Comparison of ENCODE assay signal across 1 cellular context in the genomic region with DNA sequence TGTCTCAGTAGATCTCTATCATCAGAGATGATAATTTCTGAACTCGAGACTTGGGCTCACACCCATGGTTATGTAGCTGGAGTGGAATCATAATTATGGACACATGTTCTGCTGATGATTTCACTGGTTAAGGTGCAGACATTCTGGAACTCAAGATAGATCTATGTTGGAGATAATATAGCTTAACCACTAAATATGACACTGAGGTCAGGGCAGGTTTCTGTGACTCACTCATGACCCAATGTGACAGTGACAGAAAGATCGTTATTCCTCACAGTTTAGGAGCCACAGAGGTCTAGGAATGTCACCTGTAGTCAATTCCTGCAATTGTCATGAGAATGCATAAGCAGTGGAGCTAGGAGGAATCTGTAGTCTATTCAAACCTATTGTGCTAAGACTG.
TF ChIP-seq lines count a peak whose summit lies in the region.

No MANE protein-coding gene starts in this region.

TF ChIP-seq in GM12878, 131 proteins besides CTCF, POLR2A, EP300 and RAD21 (continued from another document and continues in another):
- TF ChIP-seq TAF1 (IDR thresholded peaks at IDR 0.05; ENCODE audit: borderline replicate concordance, low read depth, low read length) (no peak), DPF2 (IDR thresholded peaks at IDR 0.05) (peak; percentile 38; the same call in 1 of the 2 replicates), ZZZ3 (IDR thresholded peaks at IDR 0.05; ENCODE audit: control insufficient read depth, insufficient read length, low read depth) (no peak), PML (IDR thresholded peaks at IDR 0.05; ENCODE audit: low read length) (no peak), HCFC1 (IDR thresholded peaks at IDR 0.05; ENCODE audit: low read length) (no peak), SPI1 (IDR thresholded peaks at IDR 0.05; ENCODE audit: borderline replicate concordance, insufficient read depth, low read depth, low read length) (no peak), IKZF1 (conservative IDR thresholded peaks at IDR 0.05) (peak; percentile 65), SP1 (IDR thresholded peaks at IDR 0.05; ENCODE audit: low read depth, low read length) (no peak), ATF7 (IDR thresholded peaks at IDR 0.05; ENCODE audit: low read depth) (peak; percentile 51; the same call in 1 of the 2 replicates), GABPA (IDR thresholded peaks at IDR 0.05; ENCODE audit: low read depth) (no peak), CREB1 (IDR thresholded peaks at IDR 0.05; ENCODE audit: low read depth) (0 out of 2 replicates have a peak, but pooled peaks have one; percentile 33), RUNX3 (IDR thresholded peaks at IDR 0.05; ENCODE audit: low read length) (peak; percentile 91), EED (IDR thresholded peaks at IDR 0.05; ENCODE audit: low read depth) (0 out of 2 replicates have a peak, but pooled peaks have one; percentile 51), SREBF2 (IDR thresholded peaks at IDR 0.05; ENCODE audit: low read length) (no peak), CHD1 (IDR thresholded peaks at IDR 0.05; ENCODE audit: low read depth, low read length) (no peak), SRF (IDR thresholded peaks at IDR 0.05; ENCODE audit: low read depth in 2 of 2, low read length in 2 of 2) (no peak), TBL1XR1 (IDR thresholded peaks at IDR 0.05; ENCODE audit: low read depth, low read length) (no peak), JUND (IDR thresholded peaks at IDR 0.05; ENCODE audit: low read depth, low read length) (no peak), CEBPB (IDR thresholded peaks at IDR 0.05; ENCODE audit: borderline replicate concordance in 1 of 2, low read depth in 2 of 2, low read length in 2 of 2) (no peak), RCOR1 (conservative IDR thresholded peaks at IDR 0.05; ENCODE audit: low read depth, low read length) (no peak), CHD2 (IDR thresholded peaks at IDR 0.05; ENCODE audit: borderline replicate concordance, low read depth, low read length) (no peak), SREBF1 (IDR thresholded peaks at IDR 0.05; ENCODE audit: low read length) (no peak), SMC3 (IDR thresholded peaks at IDR 0.05; ENCODE audit: borderline replicate concordance, low read length) (no peak), POLR2AphosphoS5 (IDR thresholded peaks at IDR 0.05; ENCODE audit: low read length) (no peak), JUNB (IDR thresholded peaks at IDR 0.05) (peak; percentile 46), MYB (IDR thresholded peaks at IDR 0.05; ENCODE audit: borderline replicate concordance, low read depth, low read length) (no peak), SMAD5 (IDR thresholded peaks at IDR 0.05; ENCODE audit: low read depth) (no peak), FOXK2 (IDR thresholded peaks at IDR 0.05) (no peak), BHLHE40 (IDR thresholded peaks at IDR 0.05; ENCODE audit: borderline replicate concordance in 1 of 2, low read depth in 2 of 2, low read length in 1 of 2) (peak; percentile 35 to 60; a peak in 1 of 4 replicates), RELA (IDR thresholded peaks at IDR 0.05; ENCODE audit: borderline replicate concordance, partially characterized antibody) (no peak), NR2C2 (IDR thresholded peaks at IDR 0.05; ENCODE audit: borderline replicate concordance, control insufficient read depth, insufficient read length, low read depth) (no peak), NFYA (IDR thresholded peaks at IDR 0.05; ENCODE audit: borderline replicate concordance, low read depth, low read length) (no peak), EGR1 (IDR thresholded peaks at IDR 0.05; ENCODE audit: borderline replicate concordance in 1 of 2, low read depth in 2 of 2, low read length in 2 of 2) (no peak), CHD4 (IDR thresholded peaks at IDR 0.05) (no peak), MTA2 (IDR thresholded peaks at IDR 0.05; ENCODE audit: low read depth) (peak; percentile 78), TARDBP (IDR thresholded peaks at IDR 0.05; ENCODE audit: borderline replicate concordance) (no peak), FOXM1 (IDR thresholded peaks at IDR 0.05; ENCODE audit: low read depth, low read length) (peak; percentile 41; the same call in 1 of the 2 replicates), TCF3 (IDR thresholded peaks at IDR 0.05; ENCODE audit: borderline replicate concordance, insufficient read depth, low read depth, low read length) (no peak), ZNF207 (IDR thresholded peaks at IDR 0.05; ENCODE audit: borderline replicate concordance) (no peak)
- TF ChIP-seq, protein P1, sequence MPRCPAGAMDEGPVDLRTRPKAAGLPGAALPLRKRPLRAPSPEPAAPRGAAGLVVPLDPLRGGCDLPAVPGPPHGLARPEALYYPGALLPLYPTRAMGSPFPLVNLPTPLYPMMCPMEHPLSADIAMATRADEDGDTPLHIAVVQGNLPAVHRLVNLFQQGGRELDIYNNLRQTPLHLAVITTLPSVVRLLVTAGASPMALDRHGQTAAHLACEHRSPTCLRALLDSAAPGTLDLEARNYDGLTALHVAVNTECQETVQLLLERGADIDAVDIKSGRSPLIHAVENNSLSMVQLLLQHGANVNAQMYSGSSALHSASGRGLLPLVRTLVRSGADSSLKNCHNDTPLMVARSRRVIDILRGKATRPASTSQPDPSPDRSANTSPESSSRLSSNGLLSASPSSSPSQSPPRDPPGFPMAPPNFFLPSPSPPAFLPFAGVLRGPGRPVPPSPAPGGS (IDR thresholded peaks at IDR 0.05; ENCODE audit: borderline replicate concordance, insufficient read depth, low read depth, low read length, poor library complexity, severe bottlenecking): no peak
- TF ChIP-seq, protein P2, sequence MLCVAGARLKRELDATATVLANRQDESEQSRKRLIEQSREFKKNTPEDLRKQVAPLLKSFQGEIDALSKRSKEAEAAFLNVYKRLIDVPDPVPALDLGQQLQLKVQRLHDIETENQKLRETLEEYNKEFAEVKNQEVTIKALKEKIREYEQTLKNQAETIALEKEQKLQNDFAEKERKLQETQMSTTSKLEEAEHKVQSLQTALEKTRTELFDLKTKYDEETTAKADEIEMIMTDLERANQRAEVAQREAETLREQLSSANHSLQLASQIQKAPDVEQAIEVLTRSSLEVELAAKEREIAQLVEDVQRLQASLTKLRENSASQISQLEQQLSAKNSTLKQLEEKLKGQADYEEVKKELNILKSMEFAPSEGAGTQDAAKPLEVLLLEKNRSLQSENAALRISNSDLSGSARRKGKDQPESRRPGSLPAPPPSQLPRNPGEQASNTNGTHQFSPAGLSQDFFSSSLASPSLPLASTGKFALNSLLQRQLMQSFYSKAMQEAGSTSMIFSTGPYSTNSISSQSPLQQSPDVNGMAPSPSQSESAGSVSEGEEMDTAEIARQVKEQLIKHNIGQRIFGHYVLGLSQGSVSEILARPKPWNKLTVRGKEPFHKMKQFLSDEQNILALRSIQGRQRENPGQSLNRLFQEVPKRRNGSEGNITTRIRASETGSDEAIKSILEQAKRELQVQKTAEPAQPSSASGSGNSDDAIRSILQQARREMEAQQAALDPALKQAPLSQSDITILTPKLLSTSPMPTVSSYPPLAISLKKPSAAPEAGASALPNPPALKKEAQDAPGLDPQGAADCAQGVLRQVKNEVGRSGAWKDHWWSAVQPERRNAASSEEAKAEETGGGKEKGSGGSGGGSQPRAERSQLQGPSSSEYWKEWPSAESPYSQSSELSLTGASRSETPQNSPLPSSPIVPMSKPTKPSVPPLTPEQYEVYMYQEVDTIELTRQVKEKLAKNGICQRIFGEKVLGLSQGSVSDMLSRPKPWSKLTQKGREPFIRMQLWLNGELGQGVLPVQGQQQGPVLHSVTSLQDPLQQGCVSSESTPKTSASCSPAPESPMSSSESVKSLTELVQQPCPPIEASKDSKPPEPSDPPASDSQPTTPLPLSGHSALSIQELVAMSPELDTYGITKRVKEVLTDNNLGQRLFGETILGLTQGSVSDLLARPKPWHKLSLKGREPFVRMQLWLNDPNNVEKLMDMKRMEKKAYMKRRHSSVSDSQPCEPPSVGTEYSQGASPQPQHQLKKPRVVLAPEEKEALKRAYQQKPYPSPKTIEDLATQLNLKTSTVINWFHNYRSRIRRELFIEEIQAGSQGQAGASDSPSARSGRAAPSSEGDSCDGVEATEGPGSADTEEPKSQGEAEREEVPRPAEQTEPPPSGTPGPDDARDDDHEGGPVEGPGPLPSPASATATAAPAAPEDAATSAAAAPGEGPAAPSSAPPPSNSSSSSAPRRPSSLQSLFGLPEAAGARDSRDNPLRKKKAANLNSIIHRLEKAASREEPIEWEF (IDR thresholded peaks at IDR 0.05; ENCODE audit: insufficient replicate concordance, low read depth, low read length): no peak
- TF ChIP-seq, protein P3, sequence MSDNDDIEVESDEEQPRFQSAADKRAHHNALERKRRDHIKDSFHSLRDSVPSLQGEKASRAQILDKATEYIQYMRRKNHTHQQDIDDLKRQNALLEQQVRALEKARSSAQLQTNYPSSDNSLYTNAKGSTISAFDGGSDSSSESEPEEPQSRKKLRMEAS (IDR thresholded peaks at IDR 0.05; ENCODE audit: low read depth, low read length): no peak
- TF ChIP-seq, protein P4, sequence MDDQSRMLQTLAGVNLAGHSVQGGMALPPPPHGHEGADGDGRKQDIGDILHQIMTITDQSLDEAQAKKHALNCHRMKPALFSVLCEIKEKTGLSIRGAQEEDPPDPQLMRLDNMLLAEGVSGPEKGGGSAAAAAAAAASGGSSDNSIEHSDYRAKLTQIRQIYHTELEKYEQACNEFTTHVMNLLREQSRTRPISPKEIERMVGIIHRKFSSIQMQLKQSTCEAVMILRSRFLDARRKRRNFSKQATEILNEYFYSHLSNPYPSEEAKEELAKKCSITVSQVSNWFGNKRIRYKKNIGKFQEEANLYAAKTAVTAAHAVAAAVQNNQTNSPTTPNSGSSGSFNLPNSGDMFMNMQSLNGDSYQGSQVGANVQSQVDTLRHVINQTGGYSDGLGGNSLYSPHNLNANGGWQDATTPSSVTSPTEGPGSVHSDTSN (IDR thresholded peaks at IDR 0.05; ENCODE audit: insufficient replicate concordance, low read depth, low read length): no peak
- TF ChIP-seq, protein P5, sequence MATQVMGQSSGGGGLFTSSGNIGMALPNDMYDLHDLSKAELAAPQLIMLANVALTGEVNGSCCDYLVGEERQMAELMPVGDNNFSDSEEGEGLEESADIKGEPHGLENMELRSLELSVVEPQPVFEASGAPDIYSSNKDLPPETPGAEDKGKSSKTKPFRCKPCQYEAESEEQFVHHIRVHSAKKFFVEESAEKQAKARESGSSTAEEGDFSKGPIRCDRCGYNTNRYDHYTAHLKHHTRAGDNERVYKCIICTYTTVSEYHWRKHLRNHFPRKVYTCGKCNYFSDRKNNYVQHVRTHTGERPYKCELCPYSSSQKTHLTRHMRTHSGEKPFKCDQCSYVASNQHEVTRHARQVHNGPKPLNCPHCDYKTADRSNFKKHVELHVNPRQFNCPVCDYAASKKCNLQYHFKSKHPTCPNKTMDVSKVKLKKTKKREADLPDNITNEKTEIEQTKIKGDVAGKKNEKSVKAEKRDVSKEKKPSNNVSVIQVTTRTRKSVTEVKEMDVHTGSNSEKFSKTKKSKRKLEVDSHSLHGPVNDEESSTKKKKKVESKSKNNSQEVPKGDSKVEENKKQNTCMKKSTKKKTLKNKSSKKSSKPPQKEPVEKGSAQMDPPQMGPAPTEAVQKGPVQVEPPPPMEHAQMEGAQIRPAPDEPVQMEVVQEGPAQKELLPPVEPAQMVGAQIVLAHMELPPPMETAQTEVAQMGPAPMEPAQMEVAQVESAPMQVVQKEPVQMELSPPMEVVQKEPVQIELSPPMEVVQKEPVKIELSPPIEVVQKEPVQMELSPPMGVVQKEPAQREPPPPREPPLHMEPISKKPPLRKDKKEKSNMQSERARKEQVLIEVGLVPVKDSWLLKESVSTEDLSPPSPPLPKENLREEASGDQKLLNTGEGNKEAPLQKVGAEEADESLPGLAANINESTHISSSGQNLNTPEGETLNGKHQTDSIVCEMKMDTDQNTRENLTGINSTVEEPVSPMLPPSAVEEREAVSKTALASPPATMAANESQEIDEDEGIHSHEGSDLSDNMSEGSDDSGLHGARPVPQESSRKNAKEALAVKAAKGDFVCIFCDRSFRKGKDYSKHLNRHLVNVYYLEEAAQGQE (IDR thresholded peaks at IDR 0.05; ENCODE audit: low read depth, low read length): no peak
- TF ChIP-seq, protein P6, sequence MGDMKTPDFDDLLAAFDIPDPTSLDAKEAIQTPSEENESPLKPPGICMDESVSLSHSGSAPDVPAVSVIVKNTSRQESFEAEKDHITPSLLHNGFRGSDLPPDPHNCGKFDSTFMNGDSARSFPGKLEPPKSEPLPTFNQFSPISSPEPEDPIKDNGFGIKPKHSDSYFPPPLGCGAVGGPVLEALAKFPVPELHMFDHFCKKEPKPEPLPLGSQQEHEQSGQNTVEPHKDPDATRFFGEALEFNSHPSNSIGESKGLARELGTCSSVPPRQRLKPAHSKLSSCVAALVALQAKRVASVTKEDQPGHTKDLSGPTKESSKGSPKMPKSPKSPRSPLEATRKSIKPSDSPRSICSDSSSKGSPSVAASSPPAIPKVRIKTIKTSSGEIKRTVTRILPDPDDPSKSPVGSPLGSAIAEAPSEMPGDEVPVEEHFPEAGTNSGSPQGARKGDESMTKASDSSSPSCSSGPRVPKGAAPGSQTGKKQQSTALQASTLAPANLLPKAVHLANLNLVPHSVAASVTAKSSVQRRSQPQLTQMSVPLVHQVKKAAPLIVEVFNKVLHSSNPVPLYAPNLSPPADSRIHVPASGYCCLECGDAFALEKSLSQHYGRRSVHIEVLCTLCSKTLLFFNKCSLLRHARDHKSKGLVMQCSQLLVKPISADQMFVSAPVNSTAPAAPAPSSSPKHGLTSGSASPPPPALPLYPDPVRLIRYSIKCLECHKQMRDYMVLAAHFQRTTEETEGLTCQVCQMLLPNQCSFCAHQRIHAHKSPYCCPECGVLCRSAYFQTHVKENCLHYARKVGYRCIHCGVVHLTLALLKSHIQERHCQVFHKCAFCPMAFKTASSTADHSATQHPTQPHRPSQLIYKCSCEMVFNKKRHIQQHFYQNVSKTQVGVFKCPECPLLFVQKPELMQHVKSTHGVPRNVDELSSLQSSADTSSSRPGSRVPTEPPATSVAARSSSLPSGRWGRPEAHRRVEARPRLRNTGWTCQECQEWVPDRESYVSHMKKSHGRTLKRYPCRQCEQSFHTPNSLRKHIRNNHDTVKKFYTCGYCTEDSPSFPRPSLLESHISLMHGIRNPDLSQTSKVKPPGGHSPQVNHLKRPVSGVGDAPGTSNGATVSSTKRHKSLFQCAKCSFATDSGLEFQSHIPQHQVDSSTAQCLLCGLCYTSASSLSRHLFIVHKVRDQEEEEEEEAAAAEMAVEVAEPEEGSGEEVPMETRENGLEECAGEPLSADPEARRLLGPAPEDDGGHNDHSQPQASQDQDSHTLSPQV (IDR thresholded peaks at IDR 0.05): no peak
- TF ChIP-seq, protein P7, sequence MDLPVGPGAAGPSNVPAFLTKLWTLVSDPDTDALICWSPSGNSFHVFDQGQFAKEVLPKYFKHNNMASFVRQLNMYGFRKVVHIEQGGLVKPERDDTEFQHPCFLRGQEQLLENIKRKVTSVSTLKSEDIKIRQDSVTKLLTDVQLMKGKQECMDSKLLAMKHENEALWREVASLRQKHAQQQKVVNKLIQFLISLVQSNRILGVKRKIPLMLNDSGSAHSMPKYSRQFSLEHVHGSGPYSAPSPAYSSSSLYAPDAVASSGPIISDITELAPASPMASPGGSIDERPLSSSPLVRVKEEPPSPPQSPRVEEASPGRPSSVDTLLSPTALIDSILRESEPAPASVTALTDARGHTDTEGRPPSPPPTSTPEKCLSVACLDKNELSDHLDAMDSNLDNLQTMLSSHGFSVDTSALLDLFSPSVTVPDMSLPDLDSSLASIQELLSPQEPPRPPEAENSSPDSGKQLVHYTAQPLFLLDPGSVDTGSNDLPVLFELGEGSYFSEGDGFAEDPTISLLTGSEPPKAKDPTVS (IDR thresholded peaks at IDR 0.05; ENCODE audit: low read depth, low read length): no peak
